Comparison of ENCODE assay signal across 19 cellular contexts in genomic region chr3:139897759-139898158, GRCh38. TPM values are rescaled to one million over a fixed set of nuclear protein-coding genes. Genes with fewer than 3 reads are reported as not detected.
"Had no signal": no experiment of that assay in that cellular context is flagged by ENCODE, and none has a peak within 500 bp of the region (broad histone marks: within the 10 kb centered on the region; RNA-seq: fewer than 3 reads in every experiment).

No MANE protein-coding gene starts in this region.

- H3K79me2 ChIP-seq: hepatocyte had no signal

- ATAC-seq: left cardiac atrium; lower lobe of right lung; natural killer cell treated with Interleukin-12 subunit alpha and Interleukin-12 subunit beta and Interleukin-15 and Interleukin-18, amount 100 ng/mL, for 72 hours; right cardiac atrium had no signal

- H3K4me2 ChIP-seq: hepatocyte, neural progenitor cell, smooth muscle cell had no signal

- H3K9ac ChIP-seq: neural progenitor cell had no signal

- H3K9me3 Mint-ChIP-seq: neural progenitor cell had no signal

- DNase-seq: dermis blood vessel endothelial cell; erythroblast; foreskin melanocyte; head of caudate nucleus; kidney; left cardiac atrium; left ventricle myocardium inferior; lower lobe of right lung; mesenchymal stem cell; midbrain; nucleus accumbens; ovary; right cardiac atrium; stimulated activated CD4-positive, alpha-beta T cell treated with anti-CD3 and anti-CD28 coated beads, Interleukin-2, amount 100 ng/mL, for 48 hours; stimulated activated naive CD4-positive, alpha-beta T cell treated with Interleukin-2 at 50 U/mL for 16 hours had no signal

- H3K27me3 ChIP-seq: hepatocyte, neural progenitor cell, ovary had no signal

- H3K27ac Mint-ChIP-seq: natural killer cell treated with Interleukin-12 subunit alpha and Interleukin-12 subunit beta and Interleukin-15 and Interleukin-18, amount 100 ng/mL, for 72 hours; neural progenitor cell had no signal

- H3K27ac ChIP-seq: hepatocyte, left ventricle myocardium inferior, lower lobe of right lung, neural progenitor cell, ovary had no signal

- H3K36me3 ChIP-seq: left ventricle myocardium inferior, lower lobe of right lung, neural progenitor cell, ovary had no signal

- H3K4me1 Mint-ChIP-seq: neural progenitor cell had no signal

- H2AFZ ChIP-seq: hepatocyte, neural progenitor cell had no signal

- H3K9me3 ChIP-seq: lower lobe of right lung, ovary had no signal

- H3K4me3 ChIP-seq: hepatocyte, left ventricle myocardium inferior, lower lobe of right lung, neural progenitor cell, ovary, smooth muscle cell had no signal

- H3K4me1 ChIP-seq: lower lobe of right lung, neural progenitor cell had no signal

- H3K4me3 Mint-ChIP-seq: natural killer cell treated with Interleukin-12 subunit alpha and Interleukin-12 subunit beta and Interleukin-15 and Interleukin-18, amount 100 ng/mL, for 72 hours; neural progenitor cell had no signal

- H3K36me3 Mint-ChIP-seq: natural killer cell treated with Interleukin-12 subunit alpha and Interleukin-12 subunit beta and Interleukin-15 and Interleukin-18, amount 100 ng/mL, for 72 hours; neural progenitor cell had no signal

RNA-seq across cellular contexts. Expression of gene CLSTN2, which starts 37.2 kb away (rescaled TPM):
- total RNA-seq: natural killer cell treated with Interleukin-12 subunit alpha and Interleukin-12 subunit beta and Interleukin-15 and Interleukin-18, amount 100 ng/mL, for 72 hours had no signal
